8 cellular contexts compared by ENCODE assay signal in genomic region chr19:5038631-5039271, GRCh38.
DNase-seq lines count a peak whose midpoint lies in the region; ATAC-seq and TF ChIP-seq lines count a peak whose summit lies in the region.

No MANE protein-coding gene starts in this region.

- H3K27me3 ChIP-seq in heart right ventricle (no peaks in the 10 kb centered on the region), upper lobe of left lung (no peaks in the 10 kb centered on the region)

- peak; percentile 70 for DNase-seq in AG08396 (ENCODE audit: low spot score)
- no peak for DNase-seq in GM12864 (ENCODE audit: low read depth)
- peak; percentile 46 for DNase-seq in SK-MEL-5 (ENCODE audit: low read depth, low spot score)
- no peak for DNase-seq in heart right ventricle
- DNase-seq in upper lobe of left lung = peak in 1 of 2 donors; percentile 45
- DNase-seq in NCI-H774 (lab: John Stamatoyannopoulos, UW) = no peak

- no peak for TF ChIP-seq EP300 in upper lobe of left lung (IDR thresholded peaks at IDR 0.05)

- H3K36me3 ChIP-seq in heart right ventricle (peaks cover 0 to 56% (median 24%) of the 10 kb centered on the region in 9 donors), upper lobe of left lung (peaks cover 12 to 57% (median 37%) of the 10 kb centered on the region in 4 donors)

- peak; percentile 67 for TF ChIP-seq CTCF in GM12864 (IDR thresholded peaks at IDR 0.05; ENCODE audit: low read depth, low read length, missing control alignments)
- TF ChIP-seq CTCF in heart right ventricle (IDR thresholded peaks at IDR 0.05) = peak in 7 of 9 donors; percentile 44 to 63 (median 54)
- peak in 5 of 6 experiments; percentile 31 to 43 (median 37) for TF ChIP-seq CTCF in upper lobe of left lung (IDR thresholded peaks at IDR 0.05)

- H3K9me3 ChIP-seq in heart right ventricle (no peaks in the 10 kb centered on the region), upper lobe of left lung (no peaks in the 10 kb centered on the region)

- 67 to 85% methylated on average over 14 of the region's 14 CpGs for WGBS in heart right ventricle, 2 donors
- 59 to 60% methylated on average over 7 of the region's 14 CpGs for WGBS in upper lobe of left lung, 2 donors

- peaks cover 20 to 51% (median 43%) of the 10 kb centered on the region in 9 donors for H3K4me1 ChIP-seq in heart right ventricle
- peaks cover 0 to 32% (median 3%) of the 10 kb centered on the region in 4 donors for H3K4me1 ChIP-seq in upper lobe of left lung

- no peak overlapping the region for H3K4me3 ChIP-seq in GM12864 (ENCODE audit: low read depth, low read length)
- no peak overlapping the region for H3K4me3 ChIP-seq in heart right ventricle
- H3K4me3 ChIP-seq in upper lobe of left lung = no peak overlapping the region

- intact Hi-C loops in heart right ventricle (cut with DNase I) = loop anchor here in 2 of 10 donors (10.0 kb wide), 2 partner anchors 64 to 234 kb away; no protein-coding TSS in a partner anchor

- ATAC-seq in heart right ventricle = peak in 2 of 8 donors; percentile 22 to 23
- peak in 1 of 2 donors; percentile 14 for ATAC-seq in upper lobe of left lung (ENCODE audit: low FRiP score in 2 of 2)
- no peak for ATAC-seq in GM21447 (IDR thresholded peaks at IDR 0.05; ENCODE audit: unreplicated experiment)
- ATAC-seq in HG03460 (IDR thresholded peaks at IDR 0.05; ENCODE audit: unreplicated experiment) = no peak

- H3K27ac ChIP-seq in heart right ventricle = no peak overlapping the region
- no peak overlapping the region for H3K27ac ChIP-seq in upper lobe of left lung

- in situ Hi-C loops in SK-MEL-5 (cut with HindIII; ENCODE audit: low pct_unique_long_range_greater_than_20kb, low sequenced_read_pairs) = no loop called here

- TF ChIP-seq POLR2A in upper lobe of left lung (IDR thresholded peaks at IDR 0.05) = no peak

Comparison
In these comparisons a context has a peak if more than half of its experiments do, and no peak if none do; other contexts are left out.
1. DNase-seq: peak in AG08396 (single experiment) and SK-MEL-5 (single experiment); none in GM12864 (single experiment), heart right ventricle (0 of 2) and NCI-H774 (single experiment).
2. Peak in every context shown above with its lines, with median percentiles within 50 percentile points of each other: CTCF ChIP-seq.